ENCODE assay signal across 11 cellular contexts in genomic region chr9:5622019-5622418, GRCh38. TPM values are rescaled to one million over a fixed set of nuclear protein-coding genes. Genes with fewer than 3 reads are reported as not detected.
DNase-seq lines count a peak whose midpoint lies in the region; ATAC-seq, FAIRE-seq and TF ChIP-seq lines count a peak whose summit lies in the region.
"Had no signal": no experiment of that assay in that cellular context is flagged by ENCODE, and none has a peak within 500 bp of the region (broad histone marks: within the 10 kb centered on the region; RNA-seq: fewer than 3 reads in every experiment).

No MANE protein-coding gene starts in this region.

- H3K79me2 ChIP-seq in HCT116 (ENCODE audit: insufficient read depth, low read length): peaks cover under 1% of the 10 kb centered on the region; the same call in 1 of the 2 replicates

- CTCF ChIA-PET in HCT116 (lab: Charles Lee): interaction anchor here (4.4 kb wide), 1 partner anchor 22 kb away, joined by 19 read pairs; no protein-coding TSS in a partner anchor

- H4K20me1 ChIP-seq in HCT116 (ENCODE audit: insufficient read depth): no peaks in the 10 kb centered on the region

- no peak overlapping the region for H2AFZ ChIP-seq in HCT116 (ENCODE audit: low read depth, low read length, poor library complexity, severe bottlenecking)

- H3K4me1 Mint-ChIP-seq in T-helper 2 cell treated with Interferon-gamma antibody and Interleukin-4, amounts not matched to agents 5 μg/mL and 100 μg/mL, for 36 hours (ENCODE audit: low read depth): peaks cover 48% of the 10 kb centered on the region

- intact Hi-C loops in HCT116 (cut with micrococcal nuclease): no loop called here

- TF ChIP-seq RAD21 in HCT116 (IDR thresholded peaks at IDR 0.05; ENCODE audit: low read depth): no peak

- ATAC-seq in HCT116 (peak; percentile 79), foreskin keratinocyte (peak; percentile 84), thoracic aorta (ENCODE audit: insufficient number of reproducible peaks, low FRiP score, low read depth) (peak; percentile 74)
- ATAC-seq: stimulated activated memory B cell treated with anti-CD40 and anti-IgM and Interleukin-4, amounts not matched to agents 10 μg/mL and 1 μg/mL and 100 μg/mL, for 72 hours had no signal

- peak overlapping the region; percentile 61 for H3K4me2 ChIP-seq in HCT116 (ENCODE audit: low read length)

- H3K27ac ChIP-seq in HCT116 (ENCODE audit: low read depth, low read length) (peak overlapping the region; percentile 71), foreskin keratinocyte (no peak overlapping the region), thoracic aorta (peak overlapping the region; percentile 62 to 73), small intestine (ENCODE audit: low read depth in 1 of 2, low read length in 1 of 2) (peak overlapping the region in 1 of 2 donors; percentile 28)

- H3K36me3 ChIP-seq in HCT116 (ENCODE audit: control insufficient read depth in 1 of 2, insufficient read depth in 2 of 2, low read length in 2 of 2): no peaks in the 10 kb centered on the region
- H3K36me3 ChIP-seq in adipocyte (ENCODE audit: control insufficient read depth, insufficient read depth, low read length, severe bottlenecking): no peaks in the 10 kb centered on the region
- no peaks in the 10 kb centered on the region for H3K36me3 ChIP-seq in thoracic aorta
- H3K36me3 ChIP-seq in small intestine (ENCODE audit: control insufficient read depth in 2 of 2, insufficient read depth in 2 of 2, low read length in 2 of 2): no peaks in the 10 kb centered on the region

- H3K27ac Mint-ChIP-seq in T-helper 2 cell treated with Interferon-gamma antibody and Interleukin-4, amounts not matched to agents 5 μg/mL and 100 μg/mL, for 36 hours: no peak overlapping the region
- H3K27ac Mint-ChIP-seq: stimulated activated memory B cell treated with anti-CD40 and anti-IgM and Interleukin-4, amounts not matched to agents 10 μg/mL and 1 μg/mL and 100 μg/mL, for 72 hours; T-helper 1 cell treated with Interleukin-12 subunit alpha and Interleukin-12 subunit beta and Interleukin-4 antibody, amounts not matched to agents 30 μg/mL and 1 μg/mL, for 36 hours had no signal

- H3K36me3 Mint-ChIP-seq in T-helper 2 cell treated with Interferon-gamma antibody and Interleukin-4, amounts not matched to agents 5 μg/mL and 100 μg/mL, for 36 hours (ENCODE audit: low read depth): peaks cover 20% of the 10 kb centered on the region
- H3K36me3 Mint-ChIP-seq: stimulated activated memory B cell treated with anti-CD40 and anti-IgM and Interleukin-4, amounts not matched to agents 10 μg/mL and 1 μg/mL and 100 μg/mL, for 72 hours had no signal

- no peaks in the 10 kb centered on the region for H3K9me2 ChIP-seq in HCT116 (ENCODE audit: insufficient read depth)

- H3K4me1 ChIP-seq in HCT116 (ENCODE audit: control insufficient read depth in 1 of 2, insufficient read depth in 2 of 2, low read length in 2 of 2): peaks cover 36 to 39% of the 10 kb centered on the region in 2 experiments
- peaks cover 25% of the 10 kb centered on the region for H3K4me1 ChIP-seq in adipocyte (ENCODE audit: control insufficient read depth, insufficient read depth, low read length)
- H3K4me1 ChIP-seq in foreskin keratinocyte: peaks cover 9% of the 10 kb centered on the region
- H3K4me1 ChIP-seq in thoracic aorta (ENCODE audit: control insufficient read depth in 1 of 2, low read depth in 2 of 2): peaks cover 26 to 59% of the 10 kb centered on the region in 2 donors
- H3K4me1 ChIP-seq in small intestine (ENCODE audit: control insufficient read depth in 2 of 2, insufficient read depth in 1 of 2, low read depth in 1 of 2, low read length in 1 of 2): no peaks in the 10 kb centered on the region

- WGBS in small intestine, 3 donors: 56 to 75% (median 74%) methylated on average over 3 of the region's 3 CpGs

- H3K4me3 Mint-ChIP-seq in T-helper 2 cell treated with Interferon-gamma antibody and Interleukin-4, amounts not matched to agents 5 μg/mL and 100 μg/mL, for 36 hours: no peak overlapping the region
- H3K4me3 Mint-ChIP-seq: stimulated activated memory B cell treated with anti-CD40 and anti-IgM and Interleukin-4, amounts not matched to agents 10 μg/mL and 1 μg/mL and 100 μg/mL, for 72 hours; T-helper 1 cell treated with Interleukin-12 subunit alpha and Interleukin-12 subunit beta and Interleukin-4 antibody, amounts not matched to agents 30 μg/mL and 1 μg/mL, for 36 hours had no signal

- H3K4me3 ChIP-seq in HCT116 (replicated peaks in 1 of 2; ENCODE audit: low read depth in 1 of 2, low read length in 2 of 2): peak overlapping the region in 1 of 2 experiments; percentile 18; a peak in 1 of 4 replicates
- no peak overlapping the region for H3K4me3 ChIP-seq in adipocyte (ENCODE audit: low read length)
- H3K4me3 ChIP-seq in thoracic aorta: no peak overlapping the region
- no peak overlapping the region for H3K4me3 ChIP-seq in small intestine (ENCODE audit: low read depth in 1 of 2, low read length in 2 of 2)

- no peaks in the 10 kb centered on the region for H3K9me3 Mint-ChIP-seq in T-helper 2 cell treated with Interferon-gamma antibody and Interleukin-4, amounts not matched to agents 5 μg/mL and 100 μg/mL, for 36 hours
- H3K9me3 Mint-ChIP-seq: stimulated activated memory B cell treated with anti-CD40 and anti-IgM and Interleukin-4, amounts not matched to agents 10 μg/mL and 1 μg/mL and 100 μg/mL, for 72 hours; T-helper 1 cell treated with Interleukin-12 subunit alpha and Interleukin-12 subunit beta and Interleukin-4 antibody, amounts not matched to agents 30 μg/mL and 1 μg/mL, for 36 hours had no signal

- TF ChIP-seq CTCF in HCT116 (IDR thresholded peaks at IDR 0.05 in 2 of 3, conservative IDR thresholded peaks at IDR 0.05 in 1 of 3; ENCODE audit: borderline replicate concordance in 1 of 3, insufficient read depth in 1 of 3, low read depth in 2 of 3, low read length in 2 of 3): no peak
- no peak for TF ChIP-seq CTCF in foreskin keratinocyte (conservative IDR thresholded peaks at IDR 0.05)
- no peak for TF ChIP-seq CTCF in thoracic aorta (IDR thresholded peaks at IDR 0.05)

- POLR2A ChIA-PET in HCT116 (lab: Charles Lee): no interaction called here

- H3K9me3 ChIP-seq in HCT116 (ENCODE audit: control insufficient read depth in 1 of 2, insufficient read depth in 1 of 2, low read depth in 1 of 2, low read length in 2 of 2) (no peaks in the 10 kb centered on the region), adipocyte (ENCODE audit: control insufficient read depth, low read length) (no peaks in the 10 kb centered on the region), thoracic aorta (no peaks in the 10 kb centered on the region), small intestine (ENCODE audit: control insufficient read depth, low read depth) (no peaks in the 10 kb centered on the region)

- no peak for DNase-seq in HCT116 (ENCODE audit: low read depth, low spot score)
- peak; percentile 90 for DNase-seq in adipocyte (ENCODE audit: low read depth)
- peak; percentile 64 to 74 for DNase-seq in foreskin keratinocyte
- no peak for DNase-seq in thoracic aorta (ENCODE audit: low spot score)
- no peak for DNase-seq in NCI-H1092 treated with DMSO at 0.1 percent for 48 hours (lab: John Stamatoyannopoulos, UW)
- no peak for DNase-seq in activated CD8-positive, alpha-beta memory T cell treated with anti-CD3 and anti-CD28 coated beads, Interleukin-2, amount 50 U/mL, for 48 hours
- DNase-seq in T-helper 2 cell treated with Interferon-gamma antibody and Interleukin-4, amounts not matched to agents 5 μg/mL and 100 μg/mL, for 36 hours (ENCODE audit: low spot score): no peak
- no peak for DNase-seq in small intestine
- DNase-seq: NCI-H187 treated with DMSO at 0.1 percent for 48 hours had no signal

- H3K27me3 Mint-ChIP-seq in T-helper 2 cell treated with Interferon-gamma antibody and Interleukin-4, amounts not matched to agents 5 μg/mL and 100 μg/mL, for 36 hours (ENCODE audit: low read depth): no peaks in the 10 kb centered on the region
- H3K27me3 Mint-ChIP-seq: stimulated activated memory B cell treated with anti-CD40 and anti-IgM and Interleukin-4, amounts not matched to agents 10 μg/mL and 1 μg/mL and 100 μg/mL, for 72 hours had no signal

- BruUV-seq in HCT116 (replicated peaks; lab: Mats Ljungman, UMichigan): no TSS peak

- H3K27me3 ChIP-seq in HCT116 (ENCODE audit: insufficient read depth, low read length): no peaks in the 10 kb centered on the region
- H3K27me3 ChIP-seq in adipocyte (replicated peaks; ENCODE audit: control insufficient read depth, insufficient read depth, low read length): no peaks in the 10 kb centered on the region
- no peaks in the 10 kb centered on the region for H3K27me3 ChIP-seq in foreskin keratinocyte
- H3K27me3 ChIP-seq in thoracic aorta (replicated peaks; ENCODE audit: insufficient read depth): no peaks in the 10 kb centered on the region
- no peaks in the 10 kb centered on the region for H3K27me3 ChIP-seq in small intestine (ENCODE audit: control insufficient read depth in 2 of 2, insufficient read depth in 2 of 2, low read length in 2 of 2)

- no peak for TF ChIP-seq POLR2A in HCT116 (IDR thresholded peaks at IDR 0.05; ENCODE audit: borderline replicate concordance, extremely low read depth, insufficient read depth, insufficient read length)

- RAD21 ChIA-PET in HCT116 (lab: Charles Lee; ENCODE audit: low non-redundant PET in 1 of 2, low total read pairs in 2 of 2, uncharacterized antibody in 2 of 2, unreplicated experiment in 2 of 2): no interaction called here

- no peak for FAIRE-seq in small intestine (lab: Jason Lieb, UNC)

- H3K9ac ChIP-seq in HCT116 (ENCODE audit: low read length) (no peak overlapping the region; the same call in 1 of the 2 replicates), adipocyte (ENCODE audit: low read length) (no peak overlapping the region)

TF ChIP-seq in HCT116, 20 proteins besides CTCF, POLR2A, EP300 and RAD21 (continues in another document):
- TF ChIP-seq JUND (IDR thresholded peaks at IDR 0.05) (peak; percentile 85), CBX3 (IDR thresholded peaks at IDR 0.05; ENCODE audit: low read depth) (peak; percentile 33; the same call in 1 of the 2 replicates), ATF3 (IDR thresholded peaks at IDR 0.05) (no peak), FOSL1 (IDR thresholded peaks at IDR 0.05; ENCODE audit: low read depth) (peak; percentile 82), CEBPB (IDR thresholded peaks at IDR 0.05; ENCODE audit: low read depth) (peak; percentile 89)

RNA-seq across cellular contexts. Expression of gene RIC1, which starts 6.9 kb away (rescaled TPM):
- 25.5 TPM for total RNA-seq in HCT116 (2021; ENCODE audit: unreplicated experiment)
- 16.1 and 17.1 TPM in 2 replicates for polyA plus RNA-seq in HCT116 (2012)
- total RNA-seq in foreskin keratinocyte: 15.6 TPM in 2 replicates
- polyA plus RNA-seq in foreskin keratinocyte: 2.4 and 3.0 TPM in 2 replicates
- 10 to 100 TPM; 44.5 to 49.4 TPM for total RNA-seq in thoracic aorta
- polyA plus RNA-seq in small intestine: 1 to 10 TPM; 3.9 to 7.6 (median 6.0) TPM

Comparison
In these comparisons a context has a peak if more than half of its experiments do, and no peak if none do; other contexts are left out.
1. DNase-seq: peak in adipocyte (single experiment) and foreskin keratinocyte (2 of 2); none in HCT116 (single experiment), thoracic aorta (single experiment), NCI-H1092 treated with DMSO at 0.1 percent for 48 hours (single experiment), activated CD8-positive, alpha-beta memory T cell treated with anti-CD3 and anti-CD28 coated beads, Interleukin-2, amount 50 U/mL, for 48 hours (single experiment), T-helper 2 cell treated with Interferon-gamma antibody and Interleukin-4, amounts not matched to agents 5 μg/mL and 100 μg/mL, for 36 hours (single experiment) and small intestine (single experiment).
2. Peak in every context shown above with its lines, with median percentiles within 50 percentile points of each other: ATAC-seq.